ENCODE assay signal across 24 cellular contexts in the genomic region with DNA sequence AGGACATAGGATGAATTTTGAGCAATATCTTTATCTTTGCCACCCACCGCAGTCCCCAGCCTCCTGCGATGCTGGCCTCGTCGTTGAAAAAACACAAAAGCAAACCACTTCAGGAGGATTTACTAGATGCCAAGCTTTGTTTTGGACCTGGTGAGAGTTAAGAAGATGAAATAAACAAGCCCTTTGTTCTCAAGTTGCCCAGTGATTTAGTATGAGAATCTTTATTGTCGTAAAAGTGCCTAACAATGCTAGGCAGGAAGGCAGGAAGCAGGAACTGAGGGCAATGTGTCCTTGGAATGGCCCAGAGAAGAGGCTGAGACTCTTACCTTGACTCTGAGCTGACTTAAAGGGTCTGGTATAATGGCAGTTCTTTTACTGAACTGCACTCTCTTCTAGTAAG.
DNase-seq lines count a peak whose midpoint lies in the region; ATAC-seq and TF ChIP-seq lines count a peak whose summit lies in the region.
"Had no signal": no experiment of that assay in that cellular context is flagged by ENCODE, and none has a peak within 500 bp of the region (broad histone marks: within the 10 kb centered on the region; RNA-seq: fewer than 3 reads in every experiment).

No MANE protein-coding gene starts in this region.

- POLR2A ChIA-PET in CD8-positive, alpha-beta memory T cell (lab: Charles Lee), result no interaction called here
- POLR2A ChIA-PET in WTC11 (lab: Charles Lee), result no interaction called here

- no peaks in the 10 kb centered on the region for H3K27me3 ChIP-seq in CD8-positive, alpha-beta memory T cell (ENCODE audit: insufficient read depth, low read length, poor library complexity, severe bottlenecking)
- H3K27me3 ChIP-seq in HUES6 (ENCODE audit: control insufficient read depth, insufficient read depth, low read length) (no peaks in the 10 kb centered on the region), sigmoid colon (no peaks in the 10 kb centered on the region)
- H3K27me3 ChIP-seq: BE2C, MG63, SJSA1 had no signal

- WGBS in sigmoid colon, 2 donors, result 83 to 86% methylated on average over 5 of the region's 5 CpGs

- no peaks in the 10 kb centered on the region for H3K4me1 Mint-ChIP-seq in CD8-positive, alpha-beta memory T cell
- peaks cover 40% of the 10 kb centered on the region for H3K4me1 Mint-ChIP-seq in WTC11
- H3K4me1 Mint-ChIP-seq: CD14-positive monocyte had no signal

- CTCF ChIA-PET in CD8-positive, alpha-beta memory T cell (lab: Charles Lee), result no interaction called here
- CTCF ChIA-PET in WTC11 (lab: Charles Lee), result no interaction called here

- H3K4me3 Mint-ChIP-seq in CD8-positive, alpha-beta memory T cell, result no peak overlapping the region
- H3K4me3 Mint-ChIP-seq in WTC11, result no peak overlapping the region
- H3K4me3 Mint-ChIP-seq: CD14-positive monocyte had no signal

- peaks cover 4 to 15% (median 13%) of the 10 kb centered on the region in 3 donors for H3K36me3 Mint-ChIP-seq in CD8-positive, alpha-beta memory T cell
- peaks cover 20% of the 10 kb centered on the region for H3K36me3 Mint-ChIP-seq in WTC11
- H3K36me3 Mint-ChIP-seq: CD14-positive monocyte had no signal

- intact Hi-C loops in Right ventricle myocardium inferior (cut with DNase I) (no loop called here), sigmoid colon (cut with DNase I) (no loop called here)

- H3K4me3 ChIP-seq in CD8-positive, alpha-beta memory T cell (ENCODE audit: low read length), result peak overlapping the region; percentile 5
- H3K4me3 ChIP-seq in HUES6 (ENCODE audit: low read depth, low read length) (no peak overlapping the region), sigmoid colon (no peak overlapping the region)
- H3K4me3 ChIP-seq: MG63, SJSA1 had no signal

- no peak for TF ChIP-seq POLR2A in sigmoid colon (IDR thresholded peaks at IDR 0.05)

- no peak for TF ChIP-seq CTCF in WTC11 (IDR thresholded peaks at IDR 0.05)
- no peak for TF ChIP-seq CTCF in sigmoid colon (IDR thresholded peaks at IDR 0.05)

- H3K9me3 Mint-ChIP-seq in CD8-positive, alpha-beta memory T cell, result no peaks in the 10 kb centered on the region
- peaks cover 18% of the 10 kb centered on the region for H3K9me3 Mint-ChIP-seq in WTC11
- H3K9me3 Mint-ChIP-seq: CD14-positive monocyte had no signal

- H3K27ac Mint-ChIP-seq in CD8-positive, alpha-beta memory T cell, result no peak overlapping the region
- H3K27ac Mint-ChIP-seq in WTC11, result peak overlapping the region; percentile 22; the same call in 1 of the 2 replicates
- H3K27ac Mint-ChIP-seq: CD14-positive monocyte had no signal

- no peaks in the 10 kb centered on the region for H3K27me3 Mint-ChIP-seq in CD8-positive, alpha-beta memory T cell
- no peaks in the 10 kb centered on the region for H3K27me3 Mint-ChIP-seq in WTC11 (ENCODE audit: low read depth)

- no peak for DNase-seq in CD8-positive, alpha-beta memory T cell
- no peak for DNase-seq in WTC11 (ENCODE audit: low spot score)
- DNase-seq in left kidney (ENCODE audit: low read depth, low spot score), result peak; percentile 15
- no peak for DNase-seq in NCI-H2227 treated with DMSO at 0.1 percent for 48 hours (lab: John Stamatoyannopoulos, UW)
- no peak for DNase-seq in Right ventricle myocardium inferior (ENCODE audit: missing footprints)
- no peak for DNase-seq in SIG-M5 (lab: John Stamatoyannopoulos, UW)
- no peak for DNase-seq in sigmoid colon
- DNase-seq: 8988T, ACHN, BE2C, DMS153, IMR-90, KG1, MG63, NCI-H2029, NCI-H2171, NCI-H345, NCI-H524 treated with DMSO at 0.1 percent for 48 hours, NCI-H774, PC-3, T-helper 1 cell had no signal

- no peaks in the 10 kb centered on the region for H3K9me3 ChIP-seq in CD8-positive, alpha-beta memory T cell (ENCODE audit: low read length)
- no peaks in the 10 kb centered on the region; the same call in 1 of the 2 replicates for H3K9me3 ChIP-seq in HUES6 (ENCODE audit: control insufficient read depth, insufficient read depth, low read depth, low read length)
- peaks cover 0 to 4% (median 0%) of the 10 kb centered on the region in 4 donors for H3K9me3 ChIP-seq in sigmoid colon
- H3K9me3 ChIP-seq: BE2C, MG63, SJSA1 had no signal

- H3K36me3 ChIP-seq in CD8-positive, alpha-beta memory T cell (ENCODE audit: insufficient read depth, low read length), result no peaks in the 10 kb centered on the region
- H3K36me3 ChIP-seq in HUES6 (ENCODE audit: control insufficient read depth, insufficient read depth, low read length), result no peaks in the 10 kb centered on the region
- H3K36me3 ChIP-seq in sigmoid colon, result no peaks in the 10 kb centered on the region
- H3K36me3 ChIP-seq: MG63, SJSA1 had no signal

- H3K4me1 ChIP-seq in CD8-positive, alpha-beta memory T cell (ENCODE audit: insufficient read depth, low read length), result no peaks in the 10 kb centered on the region
- H3K4me1 ChIP-seq in HUES6 (ENCODE audit: control insufficient read depth, insufficient read depth, low read length), result peaks cover 25% of the 10 kb centered on the region
- H3K4me1 ChIP-seq in sigmoid colon, result peaks cover 0 to 6% (median 2%) of the 10 kb centered on the region in 4 donors
- H3K4me1 ChIP-seq: SJSA1 had no signal

- no peak overlapping the region for H3K27ac ChIP-seq in CD8-positive, alpha-beta memory T cell (ENCODE audit: low read depth, low read length)
- H3K27ac ChIP-seq in HUES6 (ENCODE audit: low read depth, low read length) (0 out of 2 replicates have a peak overlapping the region, but pooled peaks have one; percentile 26), sigmoid colon (no peak overlapping the region)
- H3K27ac ChIP-seq: SJSA1 had no signal

- H3K9ac ChIP-seq in HUES6 (ENCODE audit: low read length), result no peak overlapping the region

- no peak for TF ChIP-seq EP300 in sigmoid colon (IDR thresholded peaks at IDR 0.05)

- ATAC-seq in WTC11 (peak; percentile 62), Right ventricle myocardium inferior (no peak)
- ATAC-seq: PC-3 had no signal

TF ChIP-seq in WTC11, 78 proteins besides CTCF, POLR2A, EP300 and RAD21 (continues in another document):
- no peak for TF ChIP-seq CREB1 (CRISPR knock-in tag; IDR thresholded peaks at IDR 0.05)
- no peak for TF ChIP-seq CREM (CRISPR knock-in tag; IDR thresholded peaks at IDR 0.05)
- no peak for TF ChIP-seq ATF6 (CRISPR knock-in tag; IDR thresholded peaks at IDR 0.05)
- TF ChIP-seq ZNF671 (CRISPR knock-in tag; IDR thresholded peaks at IDR 0.05), result no peak
- TF ChIP-seq ATF1 (CRISPR knock-in tag; IDR thresholded peaks at IDR 0.05), result no peak
- no peak for TF ChIP-seq EMX1 (CRISPR knock-in tag; IDR thresholded peaks at IDR 0.05)
- TF ChIP-seq GRHL2 (CRISPR knock-in tag; IDR thresholded peaks at IDR 0.05; ENCODE audit: insufficient replicate concordance, severe bottlenecking), result no peak
- TF ChIP-seq, protein P1, sequence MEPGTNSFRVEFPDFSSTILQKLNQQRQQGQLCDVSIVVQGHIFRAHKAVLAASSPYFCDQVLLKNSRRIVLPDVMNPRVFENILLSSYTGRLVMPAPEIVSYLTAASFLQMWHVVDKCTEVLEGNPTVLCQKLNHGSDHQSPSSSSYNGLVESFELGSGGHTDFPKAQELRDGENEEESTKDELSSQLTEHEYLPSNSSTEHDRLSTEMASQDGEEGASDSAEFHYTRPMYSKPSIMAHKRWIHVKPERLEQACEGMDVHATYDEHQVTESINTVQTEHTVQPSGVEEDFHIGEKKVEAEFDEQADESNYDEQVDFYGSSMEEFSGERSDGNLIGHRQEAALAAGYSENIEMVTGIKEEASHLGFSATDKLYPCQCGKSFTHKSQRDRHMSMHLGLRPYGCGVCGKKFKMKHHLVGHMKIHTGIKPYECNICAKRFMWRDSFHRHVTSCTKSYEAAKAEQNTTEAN (CRISPR knock-in tag; IDR thresholded peaks at IDR 0.05), result no peak
- TF ChIP-seq PRRX2 (CRISPR knock-in tag; IDR thresholded peaks at IDR 0.05), result no peak
- TF ChIP-seq TEAD4 (CRISPR knock-in tag; IDR thresholded peaks at IDR 0.05), result no peak
- no peak for TF ChIP-seq NR1H2 (CRISPR knock-in tag; IDR thresholded peaks at IDR 0.05)
- TF ChIP-seq, protein P2, sequence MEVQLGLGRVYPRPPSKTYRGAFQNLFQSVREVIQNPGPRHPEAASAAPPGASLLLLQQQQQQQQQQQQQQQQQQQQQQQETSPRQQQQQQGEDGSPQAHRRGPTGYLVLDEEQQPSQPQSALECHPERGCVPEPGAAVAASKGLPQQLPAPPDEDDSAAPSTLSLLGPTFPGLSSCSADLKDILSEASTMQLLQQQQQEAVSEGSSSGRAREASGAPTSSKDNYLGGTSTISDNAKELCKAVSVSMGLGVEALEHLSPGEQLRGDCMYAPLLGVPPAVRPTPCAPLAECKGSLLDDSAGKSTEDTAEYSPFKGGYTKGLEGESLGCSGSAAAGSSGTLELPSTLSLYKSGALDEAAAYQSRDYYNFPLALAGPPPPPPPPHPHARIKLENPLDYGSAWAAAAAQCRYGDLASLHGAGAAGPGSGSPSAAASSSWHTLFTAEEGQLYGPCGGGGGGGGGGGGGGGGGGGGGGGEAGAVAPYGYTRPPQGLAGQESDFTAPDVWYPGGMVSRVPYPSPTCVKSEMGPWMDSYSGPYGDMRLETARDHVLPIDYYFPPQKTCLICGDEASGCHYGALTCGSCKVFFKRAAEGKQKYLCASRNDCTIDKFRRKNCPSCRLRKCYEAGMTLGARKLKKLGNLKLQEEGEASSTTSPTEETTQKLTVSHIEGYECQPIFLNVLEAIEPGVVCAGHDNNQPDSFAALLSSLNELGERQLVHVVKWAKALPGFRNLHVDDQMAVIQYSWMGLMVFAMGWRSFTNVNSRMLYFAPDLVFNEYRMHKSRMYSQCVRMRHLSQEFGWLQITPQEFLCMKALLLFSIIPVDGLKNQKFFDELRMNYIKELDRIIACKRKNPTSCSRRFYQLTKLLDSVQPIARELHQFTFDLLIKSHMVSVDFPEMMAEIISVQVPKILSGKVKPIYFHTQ (CRISPR knock-in tag; IDR thresholded peaks at IDR 0.05), result no peak
- TF ChIP-seq, protein P3, sequence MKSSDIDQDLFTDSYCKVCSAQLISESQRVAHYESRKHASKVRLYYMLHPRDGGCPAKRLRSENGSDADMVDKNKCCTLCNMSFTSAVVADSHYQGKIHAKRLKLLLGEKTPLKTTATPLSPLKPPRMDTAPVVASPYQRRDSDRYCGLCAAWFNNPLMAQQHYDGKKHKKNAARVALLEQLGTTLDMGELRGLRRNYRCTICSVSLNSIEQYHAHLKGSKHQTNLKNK (CRISPR knock-in tag; IDR thresholded peaks at IDR 0.05), result no peak
